ENCODE assay signal across 1 cellular context in genomic region chr22:29096736-29097669, GRCh38.
TF ChIP-seq lines count a peak whose summit lies in the region.

No MANE protein-coding gene starts in this region.

TF ChIP-seq in K562, 482 proteins besides CTCF, POLR2A, EP300 and RAD21 (continued from another document and continues in another):
- TF ChIP-seq HNRNPL (IDR thresholded peaks at IDR 0.05; ENCODE audit: low read depth, low read length) (no peak), SNRNP70 (optimal IDR thresholded peaks at IDR 0.05; ENCODE audit: low read depth, low read length) (no peak), RBM39 (optimal IDR thresholded peaks at IDR 0.05; ENCODE audit: low read depth, low read length) (no peak), LEF1 (IDR thresholded peaks at IDR 0.05) (peak; percentile 54; the same call in 1 of the 2 replicates), WHSC1 (IDR thresholded peaks at IDR 0.05; ENCODE audit: low read length) (no peak), PRMT5 (CRISPR knock-in tag; IDR thresholded peaks at IDR 0.05) (no peak), ZFPM2 (CRISPR knock-in tag; IDR thresholded peaks at IDR 0.05) (no peak), SMAD1 (IDR thresholded peaks at IDR 0.05; ENCODE audit: low read depth, low read length, partially characterized antibody) (no peak), BCLAF1 (IDR thresholded peaks at IDR 0.05; ENCODE audit: borderline replicate concordance in 1 of 2, control insufficient read depth in 1 of 2, low read depth in 2 of 2, low read length in 1 of 2) (no peak), PML (IDR thresholded peaks at IDR 0.05; ENCODE audit: low read length) (0 out of 2 replicates have a peak, but pooled peaks have one; percentile 19), ZNF239 (CRISPR knock-in tag; IDR thresholded peaks at IDR 0.05) (no peak; the same call in none of the 2 replicates), ERF (CRISPR knock-in tag; IDR thresholded peaks at IDR 0.05) (no peak), ZNF398 (CRISPR knock-in tag; IDR thresholded peaks at IDR 0.05) (no peak), PCBP2 (IDR thresholded peaks at IDR 0.05; ENCODE audit: low read depth, low read length, poor library complexity, severe bottlenecking) (no peak), GABPB1 (CRISPR knock-in tag; IDR thresholded peaks at IDR 0.05) (no peak), TCF3 (CRISPR knock-in tag; IDR thresholded peaks at IDR 0.05) (peak; percentile 82), PHB2 (IDR thresholded peaks at IDR 0.05; ENCODE audit: low read depth) (no peak), ZKSCAN8 (CRISPR knock-in tag; IDR thresholded peaks at IDR 0.05) (no peak), GTF3C2 (IDR thresholded peaks at IDR 0.05; ENCODE audit: borderline replicate concordance, extremely low read depth, insufficient read length) (no peak), ZNF830 (CRISPR knock-in tag; IDR thresholded peaks at IDR 0.05) (no peak), RUNX1 (IDR thresholded peaks at IDR 0.05; ENCODE audit: low read depth) (no peak), BRF1 (IDR thresholded peaks at IDR 0.05; ENCODE audit: borderline replicate concordance, extremely low read depth, insufficient read length) (no peak), JUND (IDR thresholded peaks at IDR 0.05; ENCODE audit: borderline replicate concordance, low read depth, low read length) (peak; percentile 14; the same call in 1 of the 2 replicates), JUND (tag; IDR thresholded peaks at IDR 0.05; ENCODE audit: borderline replicate concordance, low read depth, low read length) (0 out of 3 replicates have a peak, but pooled peaks have one; percentile 37), SOX6 (IDR thresholded peaks at IDR 0.05) (peak; percentile 82), BACH1 (tag; IDR thresholded peaks at IDR 0.05) (peak; percentile 70; the same call in 1 of the 2 replicates), KLF6 (CRISPR knock-in tag; IDR thresholded peaks at IDR 0.05; ENCODE audit: borderline replicate concordance) (peak; percentile 61; the same call in 1 of the 2 replicates), ZNF165 (CRISPR knock-in tag; IDR thresholded peaks at IDR 0.05; ENCODE audit: borderline replicate concordance) (no peak), NCOA4 (IDR thresholded peaks at IDR 0.05; ENCODE audit: partially characterized antibody) (no peak), TAF15 (IDR thresholded peaks at IDR 0.05; ENCODE audit: low read depth, low read length) (no peak), HNRNPH1 (optimal IDR thresholded peaks at IDR 0.05; ENCODE audit: low read depth, low read length) (no peak), CHCHD3 (CRISPR knock-in tag; IDR thresholded peaks at IDR 0.05) (no peak), ASH1L (IDR thresholded peaks at IDR 0.05; ENCODE audit: borderline replicate concordance, low read depth, partially characterized antibody) (peak; percentile 30), RHOXF2B (CRISPR knock-in tag; conservative IDR thresholded peaks at IDR 0.05) (no peak), ARID2 (IDR thresholded peaks at IDR 0.05) (no peak), NCOA2 (IDR thresholded peaks at IDR 0.05; ENCODE audit: partially characterized antibody in 2 of 2) (no peak), ZNF175 (CRISPR knock-in tag; IDR thresholded peaks at IDR 0.05; ENCODE audit: low read depth) (peak; percentile 88), SRSF7 (optimal IDR thresholded peaks at IDR 0.05; ENCODE audit: low read depth, low read length) (no peak), U2AF2 (optimal IDR thresholded peaks at IDR 0.05; ENCODE audit: low read depth, low read length) (no peak), RNF2 (IDR thresholded peaks at IDR 0.05) (0 out of 2 replicates have a peak, but pooled peaks have one; percentile 42), ELF4 (CRISPR knock-in tag; IDR thresholded peaks at IDR 0.05) (no peak), JUN (IDR thresholded peaks at IDR 0.05; ENCODE audit: borderline replicate concordance, low read depth, low read length) (no peak), JUN (CRISPR knock-in tag; IDR thresholded peaks at IDR 0.05; ENCODE audit: borderline replicate concordance) (no peak), RBM17 (IDR thresholded peaks at IDR 0.05; ENCODE audit: borderline replicate concordance, low read depth, low read length) (no peak), SP1 (CRISPR knock-in tag; IDR thresholded peaks at IDR 0.05) (no peak), DNMT1 (IDR thresholded peaks at IDR 0.05) (no peak), ZC3H4 (CRISPR knock-in tag; IDR thresholded peaks at IDR 0.05; ENCODE audit: borderline replicate concordance) (no peak), ATF1 (CRISPR knock-in tag; IDR thresholded peaks at IDR 0.05) (no peak), ATF1 (tag; IDR thresholded peaks at IDR 0.05) (peak; percentile 36; the same call in 1 of the 2 replicates), MTA2 (IDR thresholded peaks at IDR 0.05; ENCODE audit: low read depth) (peak; percentile 39; the same call in 1 of the 2 replicates), ZNF121 (CRISPR knock-in tag; conservative IDR thresholded peaks at IDR 0.05) (no peak), HDGF (IDR thresholded peaks at IDR 0.05) (no peak), CBX1 (IDR thresholded peaks at IDR 0.05; ENCODE audit: low read depth) (no peak), SNIP1 (IDR thresholded peaks at IDR 0.05; ENCODE audit: low read depth) (no peak), PKNOX1 (IDR thresholded peaks at IDR 0.05) (peak; percentile 52), RAD51 (IDR thresholded peaks at IDR 0.05; ENCODE audit: borderline replicate concordance, low read depth) (no peak), CCNT2 (IDR thresholded peaks at IDR 0.05; ENCODE audit: borderline replicate concordance, extremely low read depth, insufficient read length, low read depth, low read length) (no peak), NFIC (IDR thresholded peaks at IDR 0.05) (no peak), ZNF146 (CRISPR knock-in tag; IDR thresholded peaks at IDR 0.05; ENCODE audit: unreplicated experiment) (no peak), EGR1 (conservative IDR thresholded peaks at IDR 0.05) (0 out of 2 replicates have a peak, but pooled peaks have one; percentile 11), DACH1 (IDR thresholded peaks at IDR 0.05; ENCODE audit: partially characterized antibody) (no peak), ZNF41 (CRISPR knock-in tag; conservative IDR thresholded peaks at IDR 0.05) (peak; percentile 26; the same call in 1 of the 2 replicates), MYC (IDR thresholded peaks at IDR 0.05; ENCODE audit: low read depth, low read length) (0 out of 2 replicates have a peak, but pooled peaks have one; percentile 9), MYC (CRISPR knock-in tag; IDR thresholded peaks at IDR 0.05; ENCODE audit: borderline replicate concordance, low read depth) (no peak), MAZ (CRISPR knock-in tag; conservative IDR thresholded peaks at IDR 0.05 in 1 of 2, IDR thresholded peaks at IDR 0.05 in 1 of 2) (0 out of 4 replicates have a peak, but pooled peaks of 1 of the 2 experiments have one; percentile 48)
- TF ChIP-seq, protein P1, sequence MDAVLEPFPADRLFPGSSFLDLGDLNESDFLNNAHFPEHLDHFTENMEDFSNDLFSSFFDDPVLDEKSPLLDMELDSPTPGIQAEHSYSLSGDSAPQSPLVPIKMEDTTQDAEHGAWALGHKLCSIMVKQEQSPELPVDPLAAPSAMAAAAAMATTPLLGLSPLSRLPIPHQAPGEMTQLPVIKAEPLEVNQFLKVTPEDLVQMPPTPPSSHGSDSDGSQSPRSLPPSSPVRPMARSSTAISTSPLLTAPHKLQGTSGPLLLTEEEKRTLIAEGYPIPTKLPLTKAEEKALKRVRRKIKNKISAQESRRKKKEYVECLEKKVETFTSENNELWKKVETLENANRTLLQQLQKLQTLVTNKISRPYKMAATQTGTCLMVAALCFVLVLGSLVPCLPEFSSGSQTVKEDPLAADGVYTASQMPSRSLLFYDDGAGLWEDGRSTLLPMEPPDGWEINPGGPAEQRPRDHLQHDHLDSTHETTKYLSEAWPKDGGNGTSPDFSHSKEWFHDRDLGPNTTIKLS (IDR thresholded peaks at IDR 0.05; ENCODE audit: borderline replicate concordance, low read depth) = 0 out of 2 replicates have a peak, but pooled peaks have one; percentile 32
- TF ChIP-seq, protein P2, sequence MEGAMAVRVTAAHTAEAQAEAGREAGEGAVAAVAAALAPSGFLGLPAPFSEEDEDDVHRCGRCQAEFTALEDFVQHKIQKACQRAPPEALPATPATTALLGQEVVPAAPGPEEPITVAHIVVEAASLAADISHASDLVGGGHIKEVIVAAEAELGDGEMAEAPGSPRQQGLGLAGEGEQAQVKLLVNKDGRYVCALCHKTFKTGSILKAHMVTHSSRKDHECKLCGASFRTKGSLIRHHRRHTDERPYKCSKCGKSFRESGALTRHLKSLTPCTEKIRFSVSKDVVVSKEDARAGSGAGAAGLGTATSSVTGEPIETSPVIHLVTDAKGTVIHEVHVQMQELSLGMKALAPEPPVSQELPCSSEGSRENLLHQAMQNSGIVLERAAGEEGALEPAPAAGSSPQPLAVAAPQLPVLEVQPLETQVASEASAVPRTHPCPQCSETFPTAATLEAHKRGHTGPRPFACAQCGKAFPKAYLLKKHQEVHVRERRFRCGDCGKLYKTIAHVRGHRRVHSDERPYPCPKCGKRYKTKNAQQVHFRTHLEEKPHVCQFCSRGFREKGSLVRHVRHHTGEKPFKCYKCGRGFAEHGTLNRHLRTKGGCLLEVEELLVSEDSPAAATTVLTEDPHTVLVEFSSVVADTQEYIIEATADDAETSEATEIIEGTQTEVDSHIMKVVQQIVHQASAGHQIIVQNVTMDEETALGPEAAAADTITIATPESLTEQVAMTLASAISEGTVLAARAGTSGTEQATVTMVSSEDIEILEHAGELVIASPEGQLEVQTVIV (CRISPR knock-in tag; IDR thresholded peaks at IDR 0.05; ENCODE audit: borderline replicate concordance) = no peak
- TF ChIP-seq, protein P3, sequence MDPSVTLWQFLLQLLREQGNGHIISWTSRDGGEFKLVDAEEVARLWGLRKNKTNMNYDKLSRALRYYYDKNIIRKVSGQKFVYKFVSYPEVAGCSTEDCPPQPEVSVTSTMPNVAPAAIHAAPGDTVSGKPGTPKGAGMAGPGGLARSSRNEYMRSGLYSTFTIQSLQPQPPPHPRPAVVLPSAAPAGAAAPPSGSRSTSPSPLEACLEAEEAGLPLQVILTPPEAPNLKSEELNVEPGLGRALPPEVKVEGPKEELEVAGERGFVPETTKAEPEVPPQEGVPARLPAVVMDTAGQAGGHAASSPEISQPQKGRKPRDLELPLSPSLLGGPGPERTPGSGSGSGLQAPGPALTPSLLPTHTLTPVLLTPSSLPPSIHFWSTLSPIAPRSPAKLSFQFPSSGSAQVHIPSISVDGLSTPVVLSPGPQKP (CRISPR knock-in tag; IDR thresholded peaks at IDR 0.05) = no peak
